Comparison of ENCODE assay signal across 9 cellular contexts in the genomic region with DNA sequence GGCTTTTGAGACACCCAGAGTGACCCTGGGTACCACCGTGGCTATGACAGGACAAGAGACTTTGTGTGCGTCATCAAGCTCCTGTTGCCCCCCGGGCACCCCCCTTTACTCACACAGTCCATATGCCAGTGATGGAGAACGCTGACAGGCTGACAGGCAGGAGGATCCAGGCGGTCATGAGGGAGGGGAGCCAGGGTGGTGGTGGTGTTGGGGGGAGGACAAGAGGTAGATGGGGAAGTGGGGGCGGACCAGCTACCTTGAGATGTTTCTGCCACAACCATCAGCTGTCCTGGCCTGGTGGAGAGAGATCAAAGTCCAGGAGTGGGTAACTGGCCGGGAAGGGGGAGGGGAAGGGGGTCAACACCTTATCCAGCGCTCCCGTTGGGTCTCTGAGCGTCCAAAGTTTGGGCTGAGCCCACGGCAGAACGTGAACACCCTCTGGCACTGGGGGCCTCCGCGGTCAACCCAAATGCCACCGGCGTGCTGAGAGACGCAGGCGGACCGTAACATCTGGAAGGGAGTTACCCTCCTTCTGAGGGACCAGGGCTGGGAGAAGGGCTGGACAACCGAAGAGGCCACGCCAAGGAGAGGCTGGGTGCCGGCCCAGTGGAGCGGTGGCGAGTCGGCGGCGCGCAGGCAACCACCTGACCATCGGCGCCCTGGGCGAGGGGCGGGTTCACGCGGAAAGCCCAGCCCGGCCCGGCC. TPM values are rescaled to one million over a fixed set of nuclear protein-coding genes. Genes with fewer than 3 reads are reported as not detected.
DNase-seq lines count a peak whose midpoint lies in the region; FAIRE-seq and TF ChIP-seq lines count a peak whose summit lies in the region.
"Had no signal": no experiment of that assay in that cellular context is flagged by ENCODE, and none has a peak within 500 bp of the region (broad histone marks: within the 10 kb centered on the region; RNA-seq: fewer than 3 reads in every experiment).

No MANE protein-coding gene starts in this region.

- no peak for FAIRE-seq in GM19239 (lab: Jason Lieb, UNC)
- FAIRE-seq: islet of Langerhans had no signal

- no peaks in the 10 kb centered on the region for H3K27me3 Mint-ChIP-seq in stimulated activated naive CD8-positive, alpha-beta T cell treated with anti-CD3 and anti-CD28 coated beads, Interleukin-15, Interleukin-2, amounts not matched to agents 100 ng/mL and 50 ng/mL, for 24 hours

- DNase-seq in NCI-H146 (lab: John Stamatoyannopoulos, UW) (peak; percentile 66), NCI-H146 treated with DMSO at 0.1 percent for 48 hours (lab: John Stamatoyannopoulos, UW; ENCODE audit: unreplicated experiment) (no peak), HCEC 1CT (peak; percentile 30), MG63 (peak; percentile 47), cardiac fibroblast (ENCODE audit: low read depth in 2 of 2) (peak; percentile 36 to 69), kidney tubule cell (ENCODE audit: low spot score) (peak; percentile 59), GM19239 (ENCODE audit: insufficient read length, low spot score) (no peak)

- H3K9me3 ChIP-seq in MG63 = no peaks in the 10 kb centered on the region

- H3K4me3 Mint-ChIP-seq in stimulated activated naive CD8-positive, alpha-beta T cell treated with anti-CD3 and anti-CD28 coated beads, Interleukin-15, Interleukin-2, amounts not matched to agents 100 ng/mL and 50 ng/mL, for 24 hours = peak overlapping the region; percentile 79

- peaks cover 43% of the 10 kb centered on the region for H3K4me1 Mint-ChIP-seq in stimulated activated naive CD8-positive, alpha-beta T cell treated with anti-CD3 and anti-CD28 coated beads, Interleukin-15, Interleukin-2, amounts not matched to agents 100 ng/mL and 50 ng/mL, for 24 hours (ENCODE audit: low read depth)

- no peak for TF ChIP-seq CTCF in cardiac fibroblast (IDR thresholded peaks at IDR 0.05; ENCODE audit: low read depth, low read length)

- peak overlapping the region; percentile 57 for H3K4me3 ChIP-seq in MG63
- peak overlapping the region; percentile 82 to 91 for H3K4me3 ChIP-seq in cardiac fibroblast (replicated peaks in 1 of 2; ENCODE audit: low read depth in 2 of 2, low read length in 2 of 2)

- peaks cover 12% of the 10 kb centered on the region for H3K36me3 ChIP-seq in MG63

- H3K27ac Mint-ChIP-seq in stimulated activated naive CD8-positive, alpha-beta T cell treated with anti-CD3 and anti-CD28 coated beads, Interleukin-15, Interleukin-2, amounts not matched to agents 100 ng/mL and 50 ng/mL, for 24 hours = peak overlapping the region; percentile 61

- no peaks in the 10 kb centered on the region for H3K27me3 ChIP-seq in MG63

- H3K9me3 Mint-ChIP-seq in stimulated activated naive CD8-positive, alpha-beta T cell treated with anti-CD3 and anti-CD28 coated beads, Interleukin-15, Interleukin-2, amounts not matched to agents 100 ng/mL and 50 ng/mL, for 24 hours = no peaks in the 10 kb centered on the region

- no peaks in the 10 kb centered on the region for H3K36me3 Mint-ChIP-seq in stimulated activated naive CD8-positive, alpha-beta T cell treated with anti-CD3 and anti-CD28 coated beads, Interleukin-15, Interleukin-2, amounts not matched to agents 100 ng/mL and 50 ng/mL, for 24 hours (ENCODE audit: low read depth)

RNA-seq across cellular contexts. Expression of a gene that starts 0.6 kb away (rescaled TPM):
- total RNA-seq in MG63 (2014; rRNA removed; shearing (Covaris generic); ENCODE audit: low replicate concordance) = 3.9 and 6.8 TPM in 2 replicates

RNA-seq across cellular contexts. Expression of a gene that starts 6.4 kb away (rescaled TPM):
- 167 and 209 TPM in 2 replicates for total RNA-seq in MG63 (2014; rRNA removed; shearing (Covaris generic); ENCODE audit: low replicate concordance)

RNA-seq across cellular contexts. Expression of a gene that starts 9.9 kb away (rescaled TPM):
- 16.2 and 17.3 TPM in 2 replicates for total RNA-seq in MG63 (2014; rRNA removed; shearing (Covaris generic); ENCODE audit: low replicate concordance)

RNA-seq across cellular contexts. Expression of a gene that starts 14.1 kb away (rescaled TPM):
- total RNA-seq in MG63 (2014; rRNA removed; shearing (Covaris generic); ENCODE audit: low replicate concordance) = 86.8 and 313 TPM in 2 replicates

RNA-seq across cellular contexts. Expression of a gene that starts 17.7 kb away (rescaled TPM):
- 8.3 and 76.7 TPM in 2 replicates for total RNA-seq in MG63 (2014; rRNA removed; shearing (Covaris generic); ENCODE audit: low replicate concordance)

Comparison
In these comparisons a context has a peak if more than half of its experiments do, and no peak if none do; other contexts are left out.
1. DNase-seq: peak in NCI-H146 (single experiment), HCEC 1CT (single experiment), MG63 (single experiment), cardiac fibroblast (2 of 2) and kidney tubule cell (single experiment); none in NCI-H146 treated with DMSO at 0.1 percent for 48 hours (single experiment) and GM19239 (single experiment).